In genomic region chr14:65658202-65658601, GRCh38 we compare ENCODE assay signal across 21 cellular contexts.
DNase-seq lines count a peak whose midpoint lies in the region; ATAC-seq, FAIRE-seq and TF ChIP-seq lines count a peak whose summit lies in the region.
"Had no signal": no experiment of that assay in that cellular context is flagged by ENCODE, and none has a peak within 500 bp of the region (broad histone marks: within the 10 kb centered on the region; RNA-seq: fewer than 3 reads in every experiment).

No MANE protein-coding gene starts in this region.

- DNase-seq in AG20443 (ENCODE audit: low spot score) = peak; percentile 11
- peak; percentile 23 for DNase-seq in HS-5 (ENCODE audit: low read depth)
- peak; percentile 88 for DNase-seq in bronchial epithelial cell (ENCODE audit: low read depth)
- DNase-seq in mesothelial cell of epicardium (ENCODE audit: low spot score in 2 of 2, unreplicated experiment in 2 of 2) = no peak
- no peak for DNase-seq in DMS79 (lab: John Stamatoyannopoulos, UW)
- no peak for DNase-seq in iPS-NIHi11 (ENCODE audit: low spot score)
- no peak for DNase-seq in kidney
- DNase-seq: activated CD4-positive, alpha-beta memory T cell treated with anti-CD3 and anti-CD28 coated beads for 36 hours; brain microvascular endothelial cell; naive thymus-derived CD4-positive, alpha-beta T cell; NCI-H1105 treated with DMSO at 0.1 percent for 48 hours; NCI-H524; SIG-M5; stimulated activated naive CD8-positive, alpha-beta T cell treated with anti-CD3 and anti-CD28 coated beads, Interleukin-15, amount 100 ng/mL, for 72 hours; T-helper 2 cell had no signal

- no peak overlapping the region for H3K27ac ChIP-seq in kidney (ENCODE audit: low read depth in 2 of 2, low read length in 2 of 2)
- H3K27ac ChIP-seq: BLaER1, brain microvascular endothelial cell, KMS-11, parathyroid adenoma had no signal

- H3K9me3 Mint-ChIP-seq in mesothelial cell of epicardium = peaks cover 29% of the 10 kb centered on the region

- H3K27ac Mint-ChIP-seq in mesothelial cell of epicardium = peak overlapping the region; percentile 51
- H3K27ac Mint-ChIP-seq: activated CD4-positive, alpha-beta memory T cell treated with anti-CD3 and anti-CD28 coated beads for 36 hours; activated naive CD4-positive, alpha-beta T cell treated with anti-CD3 and anti-CD28 coated beads, Interleukin-2, amount 50 U/mL, for 24 hours; stimulated activated naive CD8-positive, alpha-beta T cell treated with anti-CD3 and anti-CD28 coated beads, Interleukin-15, amount 100 ng/mL, for 72 hours had no signal

- no peak for ATAC-seq in HG02798 (IDR thresholded peaks at IDR 0.05; ENCODE audit: poor library complexity, unreplicated experiment)
- ATAC-seq: naive thymus-derived CD4-positive, alpha-beta T cell; stimulated activated naive CD8-positive, alpha-beta T cell treated with anti-CD3 and anti-CD28 coated beads, Interleukin-15, amount 100 ng/mL, for 72 hours had no signal

- peaks cover 0 to 6% of the 10 kb centered on the region in 2 donors for H3K9me3 ChIP-seq in kidney (ENCODE audit: control insufficient read depth in 1 of 2, low read length in 2 of 2)

- H3K4me1 Mint-ChIP-seq in mesothelial cell of epicardium = no peaks in the 10 kb centered on the region
- H3K4me1 Mint-ChIP-seq: activated naive CD4-positive, alpha-beta T cell treated with anti-CD3 and anti-CD28 coated beads, Interleukin-2, amount 50 U/mL, for 24 hours; stimulated activated naive CD8-positive, alpha-beta T cell treated with anti-CD3 and anti-CD28 coated beads, Interleukin-15, amount 100 ng/mL, for 72 hours had no signal

- no peaks in the 10 kb centered on the region for H3K36me3 ChIP-seq in bronchial epithelial cell (ENCODE audit: control insufficient read depth, insufficient read depth, low read length)
- no peaks in the 10 kb centered on the region for H3K36me3 ChIP-seq in kidney (ENCODE audit: control insufficient read depth in 1 of 2, insufficient read depth in 2 of 2, low read length in 2 of 2)
- H3K36me3 ChIP-seq: BLaER1, brain microvascular endothelial cell had no signal

- peaks cover 17% of the 10 kb centered on the region for H3K36me3 Mint-ChIP-seq in mesothelial cell of epicardium

- no peak for TF ChIP-seq CTCF in bronchial epithelial cell (IDR thresholded peaks at IDR 0.05; ENCODE audit: insufficient read depth, low read length, severe bottlenecking)
- TF ChIP-seq CTCF in mesothelial cell of epicardium (IDR thresholded peaks at IDR 0.05; ENCODE audit: unreplicated experiment) = no peak
- TF ChIP-seq CTCF in kidney (IDR thresholded peaks at IDR 0.05; ENCODE audit: borderline replicate concordance, extremely low read depth, insufficient read depth) = no peak

- intact Hi-C loops in kidney (cut with DNase I) = no loop called here

- H3K4me3 ChIP-seq in bronchial epithelial cell (ENCODE audit: low read depth, low read length) (no peak overlapping the region), kidney (ENCODE audit: low read length in 2 of 2) (no peak overlapping the region)
- H3K4me3 ChIP-seq: BLaER1 had no signal

- H3K27me3 Mint-ChIP-seq in mesothelial cell of epicardium (ENCODE audit: low read depth) = no peaks in the 10 kb centered on the region
- H3K27me3 Mint-ChIP-seq: activated CD4-positive, alpha-beta memory T cell treated with anti-CD3 and anti-CD28 coated beads for 36 hours; activated naive CD4-positive, alpha-beta T cell treated with anti-CD3 and anti-CD28 coated beads, Interleukin-2, amount 50 U/mL, for 24 hours; naive thymus-derived CD4-positive, alpha-beta T cell; stimulated activated naive CD8-positive, alpha-beta T cell treated with anti-CD3 and anti-CD28 coated beads, Interleukin-15, amount 100 ng/mL, for 72 hours had no signal

- FAIRE-seq in bronchial epithelial cell (lab: Jason Lieb, UNC) (no peak), kidney (lab: Jason Lieb, UNC) (no peak)
- FAIRE-seq: islet of Langerhans had no signal

- H3K27me3 ChIP-seq in bronchial epithelial cell (ENCODE audit: control insufficient read depth, insufficient read depth, low read length) = no peaks in the 10 kb centered on the region
- H3K27me3 ChIP-seq: BLaER1, brain microvascular endothelial cell had no signal

- no peak overlapping the region for H3K4me3 Mint-ChIP-seq in mesothelial cell of epicardium
- H3K4me3 Mint-ChIP-seq: activated CD4-positive, alpha-beta memory T cell treated with anti-CD3 and anti-CD28 coated beads for 36 hours; activated naive CD4-positive, alpha-beta T cell treated with anti-CD3 and anti-CD28 coated beads, Interleukin-2, amount 50 U/mL, for 24 hours; naive thymus-derived CD4-positive, alpha-beta T cell; stimulated activated naive CD8-positive, alpha-beta T cell treated with anti-CD3 and anti-CD28 coated beads, Interleukin-15, amount 100 ng/mL, for 72 hours had no signal

- no peak overlapping the region for H3K9ac ChIP-seq in kidney (ENCODE audit: low read length in 2 of 2)
- H3K9ac ChIP-seq: BLaER1, KMS-11, parathyroid adenoma had no signal

- H3K4me1 ChIP-seq in kidney (ENCODE audit: control insufficient read depth in 1 of 2, insufficient read depth in 1 of 2, low read depth in 1 of 2, low read length in 2 of 2) = no peaks in the 10 kb centered on the region
- H3K4me1 ChIP-seq: BLaER1, parathyroid adenoma had no signal

Comparison
In these comparisons a context has a peak if more than half of its experiments do, and no peak if none do; other contexts are left out.
1. DNase-seq: peak in AG20443 (single experiment), HS-5 (single experiment) and bronchial epithelial cell (single experiment); none in mesothelial cell of epicardium (0 of 2), DMS79 (single experiment), iPS-NIHi11 (single experiment) and kidney (single experiment).